In genomic region chr1:218369688-218370511, GRCh38 we compare ENCODE assay signal across 12 cellular contexts. TPM values are rescaled to one million over a fixed set of nuclear protein-coding genes. Genes with fewer than 3 reads are reported as not detected.
A peak's percentile ranks its signal among the peaks of the same experiment; 100 is the strongest.
DNase-seq lines count a peak whose midpoint lies in the region; ATAC-seq and TF ChIP-seq lines count a peak whose summit lies in the region.
"Had no signal": no experiment of that assay in that cellular context is flagged by ENCODE, and none has a peak within 500 bp of the region (broad histone marks: within the 10 kb centered on the region; RNA-seq: fewer than 3 reads in every experiment).

No MANE protein-coding gene starts in this region.

- intact Hi-C loops in activated CD4-positive, alpha-beta T cell treated with anti-CD3 and anti-CD28 coated beads for 36 hours (cut with DNase I, micrococcal nuclease), result loop anchor here in 1 of 2 experiments (10.0 kb wide), 1 partner anchor 955 kb away; no protein-coding TSS in a partner anchor
- intact Hi-C loops in activated naive CD4-positive, alpha-beta T cell treated with anti-CD3 and anti-CD28 coated beads for 36 hours (cut with micrococcal nuclease), result loop anchor here (10.0 kb wide), 2 partner anchors 695 to 805 kb away; partner anchors contain the start of gene LYPLAL1

- peak; percentile 44 for ATAC-seq in activated CD4-positive, alpha-beta T cell treated with anti-CD3 and anti-CD28 coated beads for 36 hours
- ATAC-seq in upper lobe of left lung (ENCODE audit: low FRiP score in 2 of 2), result peak in 1 of 2 donors; percentile 60
- no peak for ATAC-seq in GM18907 (IDR thresholded peaks at IDR 0.05; ENCODE audit: unreplicated experiment)
- no peak for ATAC-seq in HG03196 (IDR thresholded peaks at IDR 0.05; ENCODE audit: unreplicated experiment)

- POLR2A ChIA-PET in activated CD4-positive, alpha-beta T cell treated with anti-CD3 and anti-CD28 coated beads for 36 hours (lab: Charles Lee), result no interaction called here

- H3K4me1 ChIP-seq in upper lobe of left lung, result peaks cover 11 to 52% (median 33%) of the 10 kb centered on the region in 4 donors

- WGBS in upper lobe of left lung, 2 donors, result 60 to 65% methylated on average over 2 of the region's 2 CpGs

- no peaks in the 10 kb centered on the region for H3K9me3 ChIP-seq in upper lobe of left lung

- H3K27ac ChIP-seq in brain microvascular endothelial cell (peak overlapping the region; percentile 89), upper lobe of left lung (peak overlapping the region in 3 of 4 donors; percentile 13 to 38 (median 13))

- no peak overlapping the region for H3K4me3 ChIP-seq in brain microvascular endothelial cell (ENCODE audit: low read depth, low read length)
- no peak overlapping the region for H3K4me3 ChIP-seq in upper lobe of left lung

- in situ Hi-C loops in brain microvascular endothelial cell (cut with HindIII; ENCODE audit: low pct_ligation_motif_present, low sequenced_read_pairs), result no loop called here

- H3K4me1 Mint-ChIP-seq in activated CD4-positive, alpha-beta T cell treated with anti-CD3 and anti-CD28 coated beads for 36 hours, result no peaks in the 10 kb centered on the region
- H3K4me1 Mint-ChIP-seq in activated naive CD4-positive, alpha-beta T cell treated with anti-CD3 and anti-CD28 coated beads for 36 hours (ENCODE audit: low read depth), result no peaks in the 10 kb centered on the region

- no peaks in the 10 kb centered on the region for H3K27me3 ChIP-seq in brain microvascular endothelial cell (replicated peaks)
- H3K27me3 ChIP-seq in upper lobe of left lung, result no peaks in the 10 kb centered on the region

- TF ChIP-seq POLR2A in upper lobe of left lung (IDR thresholded peaks at IDR 0.05), result no peak

- no peak overlapping the region for H3K4me3 Mint-ChIP-seq in activated CD4-positive, alpha-beta T cell treated with anti-CD3 and anti-CD28 coated beads for 36 hours
- H3K4me3 Mint-ChIP-seq in activated naive CD4-positive, alpha-beta T cell treated with anti-CD3 and anti-CD28 coated beads for 36 hours, result no peak overlapping the region
- H3K4me3 Mint-ChIP-seq: endodermal cell had no signal

- peaks cover 32% of the 10 kb centered on the region for H3K27me3 Mint-ChIP-seq in activated CD4-positive, alpha-beta T cell treated with anti-CD3 and anti-CD28 coated beads for 36 hours
- H3K27me3 Mint-ChIP-seq in activated naive CD4-positive, alpha-beta T cell treated with anti-CD3 and anti-CD28 coated beads for 36 hours (ENCODE audit: low read depth), result peaks cover 47% of the 10 kb centered on the region

- H3K36me3 ChIP-seq in brain microvascular endothelial cell (replicated peaks) (peaks cover 38% of the 10 kb centered on the region), upper lobe of left lung (no peaks in the 10 kb centered on the region)

- no peak overlapping the region for H3K27ac Mint-ChIP-seq in activated CD4-positive, alpha-beta T cell treated with anti-CD3 and anti-CD28 coated beads for 36 hours
- H3K27ac Mint-ChIP-seq in activated naive CD4-positive, alpha-beta T cell treated with anti-CD3 and anti-CD28 coated beads for 36 hours, result no peak overlapping the region
- H3K27ac Mint-ChIP-seq: endodermal cell had no signal

- no peak for TF ChIP-seq EP300 in upper lobe of left lung (IDR thresholded peaks at IDR 0.05)

- no peaks in the 10 kb centered on the region for H3K9me3 Mint-ChIP-seq in activated CD4-positive, alpha-beta T cell treated with anti-CD3 and anti-CD28 coated beads for 36 hours (ENCODE audit: low read depth)
- no peaks in the 10 kb centered on the region for H3K9me3 Mint-ChIP-seq in activated naive CD4-positive, alpha-beta T cell treated with anti-CD3 and anti-CD28 coated beads for 36 hours
- H3K9me3 Mint-ChIP-seq: endodermal cell had no signal

- CTCF ChIA-PET in activated CD4-positive, alpha-beta T cell treated with anti-CD3 and anti-CD28 coated beads for 36 hours (lab: Charles Lee), result interaction anchor here (0.7 to 1.4 kb wide), 2 partner anchors 12 to 31 kb away, joined by 3 to 6 read pairs; no protein-coding TSS in a partner anchor
- CTCF ChIA-PET in activated naive CD4-positive, alpha-beta T cell treated with anti-CD3 and anti-CD28 coated beads for 36 hours (lab: Charles Lee), result no interaction called here

- DNase-seq in activated CD4-positive, alpha-beta T cell treated with anti-CD3 and anti-CD28 coated beads for 36 hours, result no peak
- no peak for DNase-seq in activated CD4-positive, alpha-beta T cell treated with anti-CD3 and anti-CD28 coated beads for 1 hour
- DNase-seq in brain microvascular endothelial cell (peak; percentile 63), iris pigment epithelial cell (ENCODE audit: low read depth) (peak; percentile 80), upper lobe of left lung (no peak)
- no peak for DNase-seq in activated naive CD4-positive, alpha-beta T cell treated with anti-CD3 and anti-CD28 coated beads for 36 hours
- DNase-seq: ACHN, endodermal cell, GF-D8, posterior cingulate gyrus had no signal

- TF ChIP-seq CTCF in brain microvascular endothelial cell (IDR thresholded peaks at IDR 0.05; ENCODE audit: low read depth, low read length, missing control alignments) (no peak), upper lobe of left lung (IDR thresholded peaks at IDR 0.05) (no peak)

- no peaks in the 10 kb centered on the region for H3K36me3 Mint-ChIP-seq in activated CD4-positive, alpha-beta T cell treated with anti-CD3 and anti-CD28 coated beads for 36 hours (ENCODE audit: low read depth)
- no peaks in the 10 kb centered on the region for H3K36me3 Mint-ChIP-seq in activated naive CD4-positive, alpha-beta T cell treated with anti-CD3 and anti-CD28 coated beads for 36 hours (ENCODE audit: low read depth)

RNA-seq across cellular contexts. Expression of gene TGFB2, which starts 24.8 kb away (rescaled TPM):
- total RNA-seq in activated CD4-positive, alpha-beta T cell treated with anti-CD3 and anti-CD28 coated beads for 36 hours, result under 1 TPM in 1 of 2 experiments, not detected in 1; 0.09 TPM
- total RNA-seq in upper lobe of left lung, result 10 to 100 TPM in 3 of 6 donors, 1 to 10 TPM in 3; 4.2 to 13.7 (median 9.9) TPM
- under 1 TPM in 1 of 2 experiments, not detected in 1; 0.14 TPM for total RNA-seq in activated naive CD4-positive, alpha-beta T cell treated with anti-CD3 and anti-CD28 coated beads for 36 hours

Comparison
In these comparisons a context has a peak if more than half of its experiments do, and no peak if none do; other contexts are left out.
1. DNase-seq: peak in brain microvascular endothelial cell (single experiment) and iris pigment epithelial cell (single experiment); none in activated CD4-positive, alpha-beta T cell treated with anti-CD3 and anti-CD28 coated beads for 36 hours (single experiment), activated CD4-positive, alpha-beta T cell treated with anti-CD3 and anti-CD28 coated beads for 1 hour (single experiment), upper lobe of left lung (0 of 2) and activated naive CD4-positive, alpha-beta T cell treated with anti-CD3 and anti-CD28 coated beads for 36 hours (single experiment).
2. RNA of gene TGFB2, which starts 24.8 kb away (total RNA-seq): 4.2 to 13.7 TPM in upper lobe of left lung; 0.14 TPM in activated naive CD4-positive, alpha-beta T cell treated with anti-CD3 and anti-CD28 coated beads for 36 hours and 0.09 TPM in activated CD4-positive, alpha-beta T cell treated with anti-CD3 and anti-CD28 coated beads for 36 hours; every median in the first group is over 4 times any median in the second.